16 cellular contexts compared by ENCODE assay signal in the genomic region with DNA sequence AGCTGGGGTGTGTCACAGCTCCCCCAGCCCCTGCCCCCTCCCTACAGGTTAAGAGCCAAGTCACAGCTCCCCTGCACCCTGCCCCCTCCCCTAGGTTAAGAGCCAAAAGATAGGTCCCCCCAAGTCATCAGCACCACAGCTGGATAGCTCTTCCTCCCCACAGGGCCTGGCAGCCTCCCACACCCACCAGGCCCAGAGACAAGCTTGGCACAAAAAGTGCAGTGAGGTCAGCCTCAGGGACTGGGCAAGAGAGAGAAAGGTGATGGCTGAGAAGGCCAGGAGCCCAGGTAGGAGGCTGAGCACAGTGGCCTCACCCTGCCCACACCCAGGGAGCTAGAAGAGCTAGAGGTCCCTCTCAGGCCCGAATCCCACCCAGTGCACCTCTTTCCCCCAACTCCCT. TPM values are rescaled to one million over a fixed set of nuclear protein-coding genes. Genes with fewer than 3 reads are reported as not detected.
DNase-seq lines count a peak whose midpoint lies in the region; ATAC-seq and TF ChIP-seq lines count a peak whose summit lies in the region.
"Had no signal": no experiment of that assay in that cellular context is flagged by ENCODE, and none has a peak within 500 bp of the region (broad histone marks: within the 10 kb centered on the region; RNA-seq: fewer than 3 reads in every experiment).

No MANE protein-coding gene starts in this region.

- TF ChIP-seq POLR2A in gastroesophageal sphincter (IDR thresholded peaks at IDR 0.05) (no peak), gastrocnemius medialis (IDR thresholded peaks at IDR 0.05) (no peak), uterus (IDR thresholded peaks at IDR 0.05) (no peak)

- H3K4me1 ChIP-seq in right atrium auricular region = peaks cover 0 to 37% of the 10 kb centered on the region in 2 donors
- H3K4me1 ChIP-seq in gastroesophageal sphincter = peaks cover 0 to 58% (median 2%) of the 10 kb centered on the region in 3 donors
- peaks cover 39 to 41% of the 10 kb centered on the region in 2 donors for H3K4me1 ChIP-seq in gastrocnemius medialis
- no peaks in the 10 kb centered on the region for H3K4me1 ChIP-seq in uterus

- in situ Hi-C loops in gastrocnemius medialis (cut with MboI; ENCODE audit: low sequenced_read_pairs in 4 of 4) = no loop called here

- H3K9me3 ChIP-seq in right atrium auricular region (no peaks in the 10 kb centered on the region), gastroesophageal sphincter (no peaks in the 10 kb centered on the region), gastrocnemius medialis (no peaks in the 10 kb centered on the region), uterus (no peaks in the 10 kb centered on the region)
- H3K9me3 ChIP-seq: SJCRH30 had no signal

- intact Hi-C loops in left cardiac atrium (cut with DNase I) = no loop called here
- intact Hi-C loops in gastrocnemius medialis (cut with DNase I; ENCODE audit: low total_unique reads) = no loop called here
- intact Hi-C loops in uterus (cut with DNase I; ENCODE audit: low total_unique reads) = no loop called here

- peaks cover 78% of the 10 kb centered on the region for H3K36me3 ChIP-seq in right atrium auricular region
- peaks cover 0 to 81% of the 10 kb centered on the region in 2 donors for H3K36me3 ChIP-seq in gastroesophageal sphincter
- H3K36me3 ChIP-seq in gastrocnemius medialis = peaks cover 0 to 56% of the 10 kb centered on the region in 2 donors
- H3K36me3 ChIP-seq in uterus = no peaks in the 10 kb centered on the region
- H3K36me3 ChIP-seq: SJCRH30 had no signal

- TF ChIP-seq CTCF in right atrium auricular region (IDR thresholded peaks at IDR 0.05) = no peak
- TF ChIP-seq CTCF in gastroesophageal sphincter (IDR thresholded peaks at IDR 0.05) = no peak
- no peak for TF ChIP-seq CTCF in gastrocnemius medialis (IDR thresholded peaks at IDR 0.05 in 4 of 5, conservative IDR thresholded peaks at IDR 0.05 in 1 of 5)
- no peak for TF ChIP-seq CTCF in uterus (IDR thresholded peaks at IDR 0.05)

- TF ChIP-seq EP300 in gastroesophageal sphincter (IDR thresholded peaks at IDR 0.05) = no peak

- WGBS in gastroesophageal sphincter (ENCODE audit: low coverage in 1 of 2), 2 donors = no CpG with 5 or more reads among the region's 1 CpG

- peak overlapping the region; percentile 23 to 33 for H3K27ac ChIP-seq in right atrium auricular region
- H3K27ac ChIP-seq in gastroesophageal sphincter = peak overlapping the region in 3 of 4 donors; percentile 44 to 96 (median 47)
- peak overlapping the region; percentile 87 to 96 (median 92) for H3K27ac ChIP-seq in gastrocnemius medialis
- H3K27ac ChIP-seq in uterus = no peak overlapping the region
- H3K27ac ChIP-seq: RWPE1, SJCRH30 had no signal

- ATAC-seq in left cardiac atrium (no peak), gastroesophageal sphincter (no peak), gastrocnemius medialis (no peak), HG02973 (IDR thresholded peaks at IDR 0.05; ENCODE audit: unreplicated experiment) (no peak)
- ATAC-seq: PC-3 had no signal

- H3K27me3 ChIP-seq in right atrium auricular region (no peaks in the 10 kb centered on the region), gastroesophageal sphincter (no peaks in the 10 kb centered on the region), gastrocnemius medialis (no peaks in the 10 kb centered on the region), uterus (no peaks in the 10 kb centered on the region)
- H3K27me3 ChIP-seq: SJCRH30 had no signal

- DNase-seq in right atrium auricular region (ENCODE audit: low spot score) (no peak), left cardiac atrium (no peak), gastrocnemius medialis (peak in 1 of 2 donors; percentile 14), uterus (peak; percentile 5 to 7), RPMI8226 (no peak)
- DNase-seq: ACHN, C1 segment of cervical spinal cord, NCI-H1417, NCI-H187, NCI-H226, NCI-H524 treated with DMSO at 0.1 percent for 48 hours, PC-3, SJCRH30 had no signal

- H3K4me3 ChIP-seq in right atrium auricular region = no peak overlapping the region
- no peak overlapping the region for H3K4me3 ChIP-seq in gastroesophageal sphincter
- no peak overlapping the region for H3K4me3 ChIP-seq in gastrocnemius medialis
- no peak overlapping the region for H3K4me3 ChIP-seq in uterus
- H3K4me3 ChIP-seq: SJCRH30 had no signal

RNA-seq across cellular contexts. Expression of gene ITGA7, which starts 8.7 kb away (rescaled TPM):
- 100 to 1,000 TPM; 291 to 309 TPM for total RNA-seq in right atrium auricular region
- total RNA-seq in left cardiac atrium = 100 to 1,000 TPM; 395 to 448 TPM
- total RNA-seq in gastroesophageal sphincter = 100 to 1,000 TPM; 143 to 260 (median 182) TPM
- 100 to 1,000 TPM in 2 of 4 donors, 10 to 100 TPM in 2; 69.7 to 206 (median 92.0) TPM for total RNA-seq in gastrocnemius medialis
- total RNA-seq in uterus = 100 to 1,000 TPM in 1 of 4 donors, 10 to 100 TPM in 2, 1 to 10 TPM in 1; 6.8 to 167 (median 29.4) TPM

RNA-seq across cellular contexts. Expression of gene BLOC1S1, which starts 16.9 kb away (rescaled TPM):
- total RNA-seq in right atrium auricular region (100 to 1,000 TPM; 177 to 187 TPM), left cardiac atrium (100 to 1,000 TPM; 119 to 123 TPM), gastroesophageal sphincter (100 to 1,000 TPM; 187 to 214 (median 196) TPM), gastrocnemius medialis (100 to 1,000 TPM; 255 to 434 (median 300) TPM), uterus (100 to 1,000 TPM in 3 of 4 donors, 10 to 100 TPM in 1; 53.6 to 238 (median 140) TPM)

RNA-seq across cellular contexts. Expression of gene RDH5, which starts 21.2 kb away (rescaled TPM):
- total RNA-seq in right atrium auricular region = 10 to 100 TPM; 13.0 to 22.4 TPM
- total RNA-seq in left cardiac atrium = 10 to 100 TPM; 29.5 to 38.1 TPM
- 10 to 100 TPM; 18.0 to 57.0 (median 31.9) TPM for total RNA-seq in gastroesophageal sphincter
- total RNA-seq in gastrocnemius medialis = 10 to 100 TPM in 1 of 4 donors, 1 to 10 TPM in 3; 3.8 to 10.3 (median 7.5) TPM
- total RNA-seq in uterus = 10 to 100 TPM in 2 of 4 donors, 1 to 10 TPM in 2; 4.1 to 16.8 (median 9.7) TPM

RNA-seq across cellular contexts. Expression of gene CD63, which starts 29.8 kb away (rescaled TPM):
- total RNA-seq in right atrium auricular region (1,000 to 10,000 TPM; 1,041 to 1,122 TPM), left cardiac atrium (1,000 to 10,000 TPM; 1,288 to 1,875 TPM), gastroesophageal sphincter (100 to 1,000 TPM; 500 to 856 (median 792) TPM), gastrocnemius medialis (1,000 to 10,000 TPM in 1 of 4 donors, 100 to 1,000 TPM in 3; 423 to 1,107 (median 634) TPM), uterus (100 to 1,000 TPM; 417 to 911 (median 637) TPM)

RNA-seq across cellular contexts. Expression of gene GDF11, which starts 44.0 kb away (rescaled TPM):
- total RNA-seq in right atrium auricular region (1 to 10 TPM; 8.1 to 8.6 TPM), left cardiac atrium (10 to 100 TPM; 12.0 to 14.2 TPM), gastroesophageal sphincter (1 to 10 TPM; 2.8 to 9.8 (median 3.6) TPM), gastrocnemius medialis (1 to 10 TPM in 2 of 4 donors, under 1 TPM in 2; 0.17 to 4.4 (median 1.1) TPM), uterus (10 to 100 TPM in 1 of 4 donors, 1 to 10 TPM in 2, under 1 TPM in 1; 0.77 to 17.1 (median 5.0) TPM)

Comparison
In these comparisons a context has a peak if more than half of its experiments do, and no peak if none do; other contexts are left out.
1. DNase-seq: peak in uterus (2 of 2); none in right atrium auricular region (single experiment), left cardiac atrium (single experiment) and RPMI8226 (single experiment).
2. H3K27ac ChIP-seq: peak in right atrium auricular region (2 of 2), gastroesophageal sphincter (3 of 4) and gastrocnemius medialis (4 of 4); none in uterus (0 of 2).